Comparison of ENCODE assay signal across 5 cellular contexts in genomic region chr3:149380220-149380619, GRCh38. TPM values are rescaled to one million over a fixed set of nuclear protein-coding genes. Genes with fewer than 3 reads are reported as not detected.
"Had no signal": no experiment of that assay in that cellular context is flagged by ENCODE, and none has a peak within 500 bp of the region (broad histone marks: within the 10 kb centered on the region; RNA-seq: fewer than 3 reads in every experiment).

No MANE protein-coding gene starts in this region.

RNA-seq across cellular contexts. Expression of gene TM4SF1, which starts 2.8 kb away (rescaled TPM):
- total RNA-seq: naive thymus-derived CD4-positive, alpha-beta T cell had no signal
- polyA plus RNA-seq: immature natural killer cell; naive thymus-derived CD4-positive, alpha-beta T cell had no signal

RNA-seq across cellular contexts. Expression of gene TM4SF18, which starts 46.8 kb away (rescaled TPM):
- total RNA-seq: kidney epithelial cell; mammary epithelial cell; naive thymus-derived CD4-positive, alpha-beta T cell had no signal
- polyA plus RNA-seq: immature natural killer cell; keratinocyte; mammary epithelial cell; naive thymus-derived CD4-positive, alpha-beta T cell had no signal
